ENCODE assay signal across 12 cellular contexts in the genomic region with DNA sequence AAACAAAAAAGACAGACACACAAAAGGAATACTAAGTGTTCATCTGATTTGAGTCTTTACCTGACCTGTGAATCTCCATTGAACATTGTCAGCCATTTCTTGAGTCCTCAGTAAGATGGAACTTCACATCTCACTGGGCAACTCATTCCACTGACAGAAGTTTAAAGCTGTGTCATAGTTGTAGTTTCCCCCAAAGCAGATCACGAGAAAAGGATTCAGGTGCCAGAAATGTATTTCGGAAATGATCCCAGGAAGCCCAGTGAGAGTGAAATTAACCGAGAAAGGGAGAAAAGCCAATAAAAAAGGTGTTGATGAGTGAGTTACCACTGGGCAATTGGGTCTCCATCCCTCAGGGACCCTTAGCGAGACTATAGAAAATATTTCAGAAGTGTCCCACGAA. TPM values are rescaled to one million over a fixed set of nuclear protein-coding genes. Genes with fewer than 3 reads are reported as not detected.
DNase-seq lines count a peak whose midpoint lies in the region; ATAC-seq and TF ChIP-seq lines count a peak whose summit lies in the region.
"Had no signal": no experiment of that assay in that cellular context is flagged by ENCODE, and none has a peak within 500 bp of the region (broad histone marks: within the 10 kb centered on the region; RNA-seq: fewer than 3 reads in every experiment).

No MANE protein-coding gene starts in this region.

- no peak overlapping the region for H3K4me3 Mint-ChIP-seq in nephron progenitor cell
- H3K4me3 Mint-ChIP-seq: activated naive CD4-positive, alpha-beta T cell treated with anti-CD3 and anti-CD28 coated beads, Interleukin-2, amount 10 ng/mL, durations not matched to agents 7 days and 5 days had no signal

- H3K27ac Mint-ChIP-seq in nephron progenitor cell = peak overlapping the region; percentile 9

- H3K4me1 Mint-ChIP-seq in nephron progenitor cell = peaks cover 52% of the 10 kb centered on the region

- H3K27ac ChIP-seq in heart right ventricle = peak overlapping the region in 5 of 10 donors; percentile 8 to 59 (median 37)

- H3K9me3 Mint-ChIP-seq in nephron progenitor cell = no peaks in the 10 kb centered on the region
- H3K9me3 Mint-ChIP-seq: activated naive CD4-positive, alpha-beta T cell treated with anti-CD3 and anti-CD28 coated beads, Interleukin-2, amount 10 ng/mL, durations not matched to agents 7 days and 5 days had no signal

- peaks cover 9 to 85% (median 69%) of the 10 kb centered on the region in 9 donors for H3K4me1 ChIP-seq in heart right ventricle

- intact Hi-C loops in heart right ventricle (cut with DNase I) = no loop called here

- 90% methylated on average over 5 of the region's 5 CpGs for WGBS in heart right ventricle, 2 donors

- ATAC-seq in GM18867 (IDR thresholded peaks at IDR 0.05; ENCODE audit: unreplicated experiment) (peak; percentile 15), GM21528 (IDR thresholded peaks at IDR 0.05; ENCODE audit: low FRiP score, unreplicated experiment) (peak; percentile 14), HG03469 (IDR thresholded peaks at IDR 0.05; ENCODE audit: unreplicated experiment) (peak; percentile 14), heart right ventricle (no peak)

- peaks cover 4% of the 10 kb centered on the region for H3K36me3 Mint-ChIP-seq in nephron progenitor cell (ENCODE audit: low read depth)
- H3K36me3 Mint-ChIP-seq: activated naive CD4-positive, alpha-beta T cell treated with anti-CD3 and anti-CD28 coated beads, Interleukin-2, amount 10 ng/mL, durations not matched to agents 7 days and 5 days had no signal

- H3K4me3 ChIP-seq in heart right ventricle = no peak overlapping the region
- H3K4me3 ChIP-seq: tibial nerve had no signal

- no peaks in the 10 kb centered on the region for H3K27me3 Mint-ChIP-seq in nephron progenitor cell (ENCODE audit: low read depth, poor library complexity)
- H3K27me3 Mint-ChIP-seq: activated naive CD4-positive, alpha-beta T cell treated with anti-CD3 and anti-CD28 coated beads, Interleukin-2, amount 10 ng/mL, durations not matched to agents 7 days and 5 days had no signal

- H3K27me3 ChIP-seq in heart right ventricle = no peaks in the 10 kb centered on the region
- H3K27me3 ChIP-seq: tibial nerve had no signal

- H3K36me3 ChIP-seq in heart right ventricle = no peaks in the 10 kb centered on the region
- H3K36me3 ChIP-seq: tibial nerve had no signal

- DNase-seq in nephron progenitor cell (no peak), heart right ventricle (no peak), NCI-H1105 (lab: John Stamatoyannopoulos, UW) (no peak), HPDE6-E6E7 (ENCODE audit: extremely low spot score) (no peak)
- DNase-seq in activated CD4-positive, alpha-beta T cell treated with anti-CD3 and anti-CD28 coated beads, Interleukin-2, amount 50 U/mL, for 4 hours = no peak
- DNase-seq: effector memory CD4-positive, alpha-beta T cell; NCI-H1092 treated with DMSO at 0.1 percent for 48 hours had no signal

- no peak for TF ChIP-seq CTCF in nephron progenitor cell (IDR thresholded peaks at IDR 0.05)
- TF ChIP-seq CTCF in heart right ventricle (IDR thresholded peaks at IDR 0.05) = no peak

- no peaks in the 10 kb centered on the region for H3K9me3 ChIP-seq in heart right ventricle
- H3K9me3 ChIP-seq: tibial nerve had no signal

RNA-seq across cellular contexts. Expression of a gene that starts 6.5 kb away (rescaled TPM):
- 10 to 100 TPM; 39.6 to 58.4 (median 45.1) TPM for total RNA-seq in heart right ventricle
- polyA plus RNA-seq in heart right ventricle = 10 to 100 TPM in 1 of 2 donors, 1 to 10 TPM in 1; 7.0 to 15.7 TPM

RNA-seq across cellular contexts. Expression of a gene that starts 8.6 kb away (rescaled TPM):
- total RNA-seq in heart right ventricle = 1 to 10 TPM in 1 of 10 donors, under 1 TPM in 7, not detected in 2; 0.29 to 1.2 (median 0.51) TPM
- 1 to 10 TPM in 1 of 2 donors, under 1 TPM in 1; 0.17 to 1.5 TPM for polyA plus RNA-seq in heart right ventricle

Comparison
In these comparisons a context has a peak if more than half of its experiments do, and no peak if none do; other contexts are left out.
1. ATAC-seq: peak in GM18867 (single experiment), GM21528 (single experiment) and HG03469 (single experiment); none in heart right ventricle (0 of 8).